Comparison of ENCODE assay signal across 1 cellular context in the genomic region with DNA sequence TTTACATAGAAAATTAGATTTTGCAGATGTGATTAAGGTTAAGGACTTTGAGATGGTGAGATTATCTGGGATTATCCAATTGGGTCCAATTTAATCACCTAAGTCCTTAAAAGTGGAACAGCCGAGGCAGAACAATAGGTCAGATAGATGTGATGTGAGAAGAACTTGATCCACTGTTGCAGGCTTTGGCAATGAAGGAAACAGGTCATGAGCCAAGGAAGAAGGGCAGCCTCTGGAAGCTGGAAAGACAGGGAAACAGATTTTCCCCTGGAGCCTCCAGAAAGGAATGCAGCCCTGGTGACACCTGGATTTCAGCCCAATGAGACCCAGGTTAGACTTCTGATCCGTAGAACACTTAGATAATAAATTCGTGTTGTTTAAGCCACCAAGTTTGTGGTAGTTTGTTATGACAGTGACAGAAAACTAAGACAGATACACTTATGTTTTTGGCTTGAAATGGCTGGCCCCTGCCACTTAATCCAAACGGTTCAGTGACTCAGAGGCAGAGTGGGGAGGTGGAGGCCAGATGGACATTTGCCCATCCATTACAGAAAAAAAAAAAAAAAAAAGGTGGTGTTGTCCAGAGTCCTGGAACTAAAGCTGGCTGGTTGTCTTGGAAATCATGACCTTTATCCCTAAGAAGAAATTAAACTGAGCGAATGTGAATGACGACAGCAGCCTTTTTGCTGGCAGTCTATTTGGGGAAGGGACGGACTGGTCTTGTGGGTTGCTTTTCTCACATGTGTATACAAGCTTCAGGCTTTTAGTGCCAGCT.
TF ChIP-seq lines count a peak whose summit lies in the region.

No MANE protein-coding gene starts in this region.

TF ChIP-seq in HepG2, 621 proteins besides CTCF, POLR2A, EP300 and RAD21 (continued from another document):
- TF ChIP-seq CREB3 (CRISPR knock-in tag; IDR thresholded peaks at IDR 0.05) = no peak
- TF ChIP-seq, protein P1, sequence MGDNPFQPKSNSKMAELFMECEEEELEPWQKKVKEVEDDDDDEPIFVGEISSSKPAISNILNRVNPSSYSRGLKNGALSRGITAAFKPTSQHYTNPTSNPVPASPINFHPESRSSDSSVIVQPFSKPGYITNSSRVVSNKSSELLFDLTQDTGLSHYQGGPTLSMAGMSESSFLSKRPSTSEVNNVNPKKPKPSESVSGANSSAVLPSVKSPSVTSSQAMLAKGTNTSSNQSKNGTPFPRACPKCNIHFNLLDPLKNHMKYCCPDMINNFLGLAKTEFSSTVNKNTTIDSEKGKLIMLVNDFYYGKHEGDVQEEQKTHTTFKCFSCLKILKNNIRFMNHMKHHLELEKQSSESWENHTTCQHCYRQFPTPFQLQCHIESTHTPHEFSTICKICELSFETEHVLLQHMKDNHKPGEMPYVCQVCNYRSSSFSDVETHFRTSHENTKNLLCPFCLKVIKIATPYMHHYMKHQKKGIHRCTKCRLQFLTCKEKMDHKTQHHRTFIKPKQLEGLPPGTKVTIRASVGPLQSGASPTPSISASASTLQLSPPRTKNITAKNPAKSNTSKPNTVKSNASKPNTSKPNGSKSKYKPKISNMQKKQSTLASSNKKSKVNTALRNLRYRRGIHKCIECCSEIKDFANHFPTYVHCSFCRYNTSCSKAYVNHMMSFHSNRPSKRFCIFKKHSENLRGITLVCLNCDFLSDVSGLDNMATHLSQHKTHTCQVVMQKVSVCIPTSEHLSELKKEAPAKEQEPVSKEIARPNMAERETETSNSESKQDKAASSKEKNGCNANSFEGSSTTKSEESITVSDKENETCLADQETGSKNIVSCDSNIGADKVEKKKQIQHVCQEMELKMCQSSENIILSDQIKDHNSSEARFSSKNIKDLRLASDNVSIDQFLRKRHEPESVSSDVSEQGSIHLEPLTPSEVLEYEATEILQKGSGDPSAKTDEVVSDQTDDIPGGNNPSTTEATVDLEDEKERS (CRISPR knock-in tag; IDR thresholded peaks at IDR 0.05) = no peak
- TF ChIP-seq ARID5B (CRISPR knock-in tag; IDR thresholded peaks at IDR 0.05) = no peak
- no peak for TF ChIP-seq THAP11 (CRISPR knock-in tag; IDR thresholded peaks at IDR 0.05)
- no peak for TF ChIP-seq ZMYM2 (CRISPR knock-in tag; IDR thresholded peaks at IDR 0.05)
- no peak for TF ChIP-seq ZBTB7B (CRISPR knock-in tag; IDR thresholded peaks at IDR 0.05)
- TF ChIP-seq ZFP36 (IDR thresholded peaks at IDR 0.05; ENCODE audit: borderline replicate concordance, low read depth, low read length, partially characterized antibody) = no peak
- TF ChIP-seq ADNP (CRISPR knock-in tag; IDR thresholded peaks at IDR 0.05) = no peak
- no peak for TF ChIP-seq FOXM1 (CRISPR knock-in tag; IDR thresholded peaks at IDR 0.05)
- TF ChIP-seq NFKB2 (CRISPR knock-in tag; IDR thresholded peaks at IDR 0.05; ENCODE audit: borderline replicate concordance) = no peak
- TF ChIP-seq ZBTB1 (CRISPR knock-in tag; IDR thresholded peaks at IDR 0.05; ENCODE audit: borderline replicate concordance) = no peak
- TF ChIP-seq, protein P2, sequence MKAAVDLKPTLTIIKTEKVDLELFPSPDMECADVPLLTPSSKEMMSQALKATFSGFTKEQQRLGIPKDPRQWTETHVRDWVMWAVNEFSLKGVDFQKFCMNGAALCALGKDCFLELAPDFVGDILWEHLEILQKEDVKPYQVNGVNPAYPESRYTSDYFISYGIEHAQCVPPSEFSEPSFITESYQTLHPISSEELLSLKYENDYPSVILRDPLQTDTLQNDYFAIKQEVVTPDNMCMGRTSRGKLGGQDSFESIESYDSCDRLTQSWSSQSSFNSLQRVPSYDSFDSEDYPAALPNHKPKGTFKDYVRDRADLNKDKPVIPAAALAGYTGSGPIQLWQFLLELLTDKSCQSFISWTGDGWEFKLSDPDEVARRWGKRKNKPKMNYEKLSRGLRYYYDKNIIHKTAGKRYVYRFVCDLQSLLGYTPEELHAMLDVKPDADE (CRISPR knock-in tag; IDR thresholded peaks at IDR 0.05) = no peak
- TF ChIP-seq ZNF383 (CRISPR knock-in tag; IDR thresholded peaks at IDR 0.05; ENCODE audit: borderline replicate concordance) = no peak
- no peak for TF ChIP-seq SMARCE1 (IDR thresholded peaks at IDR 0.05; ENCODE audit: borderline replicate concordance)
- TF ChIP-seq, protein P3, sequence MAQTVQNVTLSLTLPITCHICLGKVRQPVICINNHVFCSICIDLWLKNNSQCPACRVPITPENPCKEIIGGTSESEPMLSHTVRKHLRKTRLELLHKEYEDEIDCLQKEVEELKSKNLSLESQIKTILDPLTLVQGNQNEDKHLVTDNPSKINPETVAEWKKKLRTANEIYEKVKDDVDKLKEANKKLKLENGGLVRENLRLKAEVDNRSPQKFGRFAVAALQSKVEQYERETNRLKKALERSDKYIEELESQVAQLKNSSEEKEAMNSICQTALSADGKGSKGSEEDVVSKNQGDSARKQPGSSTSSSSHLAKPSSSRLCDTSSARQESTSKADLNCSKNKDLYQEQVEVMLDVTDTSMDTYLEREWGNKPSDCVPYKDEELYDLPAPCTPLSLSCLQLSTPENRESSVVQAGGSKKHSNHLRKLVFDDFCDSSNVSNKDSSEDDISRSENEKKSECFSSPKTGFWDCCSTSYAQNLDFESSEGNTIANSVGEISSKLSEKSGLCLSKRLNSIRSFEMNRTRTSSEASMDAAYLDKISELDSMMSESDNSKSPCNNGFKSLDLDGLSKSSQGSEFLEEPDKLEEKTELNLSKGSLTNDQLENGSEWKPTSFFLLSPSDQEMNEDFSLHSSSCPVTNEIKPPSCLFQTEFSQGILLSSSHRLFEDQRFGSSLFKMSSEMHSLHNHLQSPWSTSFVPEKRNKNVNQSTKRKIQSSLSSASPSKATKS (CRISPR knock-in tag; IDR thresholded peaks at IDR 0.05) = no peak
- TF ChIP-seq, protein P4, sequence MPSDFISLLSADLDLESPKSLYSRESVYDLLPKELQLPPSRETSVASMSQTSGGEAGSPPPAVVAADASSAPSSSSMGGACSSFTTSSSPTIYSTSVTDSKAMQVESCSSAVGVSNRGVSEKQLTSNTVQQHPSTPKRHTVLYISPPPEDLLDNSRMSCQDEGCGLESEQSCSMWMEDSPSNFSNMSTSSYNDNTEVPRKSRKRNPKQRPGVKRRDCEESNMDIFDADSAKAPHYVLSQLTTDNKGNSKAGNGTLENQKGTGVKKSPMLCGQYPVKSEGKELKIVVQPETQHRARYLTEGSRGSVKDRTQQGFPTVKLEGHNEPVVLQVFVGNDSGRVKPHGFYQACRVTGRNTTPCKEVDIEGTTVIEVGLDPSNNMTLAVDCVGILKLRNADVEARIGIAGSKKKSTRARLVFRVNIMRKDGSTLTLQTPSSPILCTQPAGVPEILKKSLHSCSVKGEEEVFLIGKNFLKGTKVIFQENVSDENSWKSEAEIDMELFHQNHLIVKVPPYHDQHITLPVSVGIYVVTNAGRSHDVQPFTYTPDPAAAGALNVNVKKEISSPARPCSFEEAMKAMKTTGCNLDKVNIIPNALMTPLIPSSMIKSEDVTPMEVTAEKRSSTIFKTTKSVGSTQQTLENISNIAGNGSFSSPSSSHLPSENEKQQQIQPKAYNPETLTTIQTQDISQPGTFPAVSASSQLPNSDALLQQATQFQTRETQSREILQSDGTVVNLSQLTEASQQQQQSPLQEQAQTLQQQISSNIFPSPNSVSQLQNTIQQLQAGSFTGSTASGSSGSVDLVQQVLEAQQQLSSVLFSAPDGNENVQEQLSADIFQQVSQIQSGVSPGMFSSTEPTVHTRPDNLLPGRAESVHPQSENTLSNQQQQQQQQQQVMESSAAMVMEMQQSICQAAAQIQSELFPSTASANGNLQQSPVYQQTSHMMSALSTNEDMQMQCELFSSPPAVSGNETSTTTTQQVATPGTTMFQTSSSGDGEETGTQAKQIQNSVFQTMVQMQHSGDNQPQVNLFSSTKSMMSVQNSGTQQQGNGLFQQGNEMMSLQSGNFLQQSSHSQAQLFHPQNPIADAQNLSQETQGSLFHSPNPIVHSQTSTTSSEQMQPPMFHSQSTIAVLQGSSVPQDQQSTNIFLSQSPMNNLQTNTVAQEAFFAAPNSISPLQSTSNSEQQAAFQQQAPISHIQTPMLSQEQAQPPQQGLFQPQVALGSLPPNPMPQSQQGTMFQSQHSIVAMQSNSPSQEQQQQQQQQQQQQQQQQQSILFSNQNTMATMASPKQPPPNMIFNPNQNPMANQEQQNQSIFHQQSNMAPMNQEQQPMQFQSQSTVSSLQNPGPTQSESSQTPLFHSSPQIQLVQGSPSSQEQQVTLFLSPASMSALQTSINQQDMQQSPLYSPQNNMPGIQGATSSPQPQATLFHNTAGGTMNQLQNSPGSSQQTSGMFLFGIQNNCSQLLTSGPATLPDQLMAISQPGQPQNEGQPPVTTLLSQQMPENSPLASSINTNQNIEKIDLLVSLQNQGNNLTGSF (CRISPR knock-in tag; IDR thresholded peaks at IDR 0.05) = no peak
